In the genomic region with DNA sequence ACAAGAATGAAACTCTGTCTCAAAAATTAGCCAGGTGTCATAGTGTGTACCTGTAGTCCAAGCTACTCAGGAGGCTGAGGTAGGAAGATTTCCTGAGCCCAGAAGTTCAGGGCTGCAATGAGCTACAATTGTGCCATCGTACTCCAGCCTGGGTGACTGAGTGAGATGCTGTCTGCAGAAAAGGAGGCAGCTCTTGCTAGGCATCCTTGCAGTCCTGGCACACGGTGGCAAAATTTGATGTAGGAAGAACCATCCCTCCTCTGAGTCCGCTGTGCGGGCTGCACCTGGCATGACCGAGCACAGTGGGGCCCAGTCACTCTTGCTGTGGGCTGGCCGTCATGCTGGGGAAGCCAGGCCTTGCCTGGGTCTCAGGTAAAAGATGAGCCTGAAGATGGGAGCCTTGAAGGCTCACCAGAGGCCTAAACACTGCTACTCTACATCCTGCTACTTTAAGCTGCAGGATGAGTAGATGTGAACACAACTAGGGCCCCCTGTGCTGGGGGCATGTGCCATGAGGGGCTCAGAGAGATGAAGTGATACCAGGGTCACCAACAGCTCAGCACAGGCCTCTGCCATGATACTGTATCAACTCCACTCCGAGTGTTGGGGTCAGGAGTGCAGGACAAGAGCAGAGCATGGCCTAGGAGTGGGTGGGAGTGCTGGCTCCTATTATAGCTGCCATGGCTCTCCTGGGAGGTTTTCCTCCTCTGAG, we compare ENCODE assay signal across 38 cellular contexts. TPM values are rescaled to one million over a fixed set of nuclear protein-coding genes. Genes with fewer than 3 reads are reported as not detected.
"Had no signal": no experiment of that assay in that cellular context is flagged by ENCODE, and none has a peak within 500 bp of the region (broad histone marks: within the 10 kb centered on the region; RNA-seq: fewer than 3 reads in every experiment).

No MANE protein-coding gene starts in this region.

- H3K9me3 ChIP-seq: esophagus squamous epithelium, gastroesophageal sphincter had no signal

- H3K4me1 Mint-ChIP-seq: central memory CD8-positive, alpha-beta T cell had no signal

- FAIRE-seq: astrocyte, bronchial epithelial cell, colon had no signal

- H3K4me3 Mint-ChIP-seq: activated CD4-positive, alpha-beta memory T cell treated with anti-CD3 and anti-CD28 coated beads for 36 hours; activated CD4-positive, alpha-beta T cell treated with anti-CD3 and anti-CD28 coated beads for 36 hours; activated CD4-positive, alpha-beta T cell treated with anti-CD3 and anti-CD28 coated beads, Interleukin-2, amount 10 ng/mL, durations not matched to agents 24 days and 14 days; activated CD8-positive, alpha-beta memory T cell treated with anti-CD3 and anti-CD28 coated beads, Interleukin-2, amount 10 ng/mL, durations not matched to agents 7 days and 5 days; activated CD8-positive, alpha-beta T cell treated with anti-CD3 and anti-CD28 coated beads, Interleukin-2, amount 10 ng/mL, durations not matched to agents 7 days and 5 days; activated naive CD4-positive, alpha-beta T cell treated with anti-CD3 and anti-CD28 coated beads for 36 hours; activated naive CD8-positive, alpha-beta T cell; activated T-helper 1 cell treated with anti-CD3 and anti-CD28 coated beads, Interleukin-12 subunit alpha, Interleukin-12 subunit beta, Interleukin-2, Interleukin-4 antibody, amounts not matched to agents 30 ng/mL and 10 ng/mL and 1 ng/mL, durations not matched to agents 14 hours and 24 hours and 36 hours; central memory CD8-positive, alpha-beta T cell; effector memory CD8-positive, alpha-beta T cell; T-helper 17 cell; T-helper 2 cell treated with Interferon-gamma antibody and Interleukin-4, amounts not matched to agents 5 μg/mL and 100 μg/mL, for 36 hours had no signal

- H3K27ac ChIP-seq: esophagus squamous epithelium, gastroesophageal sphincter had no signal

- H3K4me3 ChIP-seq: esophagus squamous epithelium, gastroesophageal sphincter had no signal

- H3K27ac Mint-ChIP-seq: activated CD4-positive, alpha-beta memory T cell treated with anti-CD3 and anti-CD28 coated beads for 36 hours; activated CD4-positive, alpha-beta T cell treated with anti-CD3 and anti-CD28 coated beads for 36 hours; activated CD4-positive, alpha-beta T cell treated with anti-CD3 and anti-CD28 coated beads, Interleukin-2, amount 10 ng/mL, durations not matched to agents 24 days and 14 days; activated CD8-positive, alpha-beta memory T cell treated with anti-CD3 and anti-CD28 coated beads, Interleukin-2, amount 10 ng/mL, durations not matched to agents 7 days and 5 days; activated CD8-positive, alpha-beta T cell treated with anti-CD3 and anti-CD28 coated beads, Interleukin-2, amount 10 ng/mL, durations not matched to agents 7 days and 5 days; activated naive CD4-positive, alpha-beta T cell treated with anti-CD3 and anti-CD28 coated beads for 36 hours; activated naive CD8-positive, alpha-beta T cell; activated T-helper 1 cell treated with anti-CD3 and anti-CD28 coated beads, Interleukin-12 subunit alpha, Interleukin-12 subunit beta, Interleukin-2, Interleukin-4 antibody, amounts not matched to agents 30 ng/mL and 10 ng/mL and 1 ng/mL, durations not matched to agents 14 hours and 24 hours and 36 hours; activated T-helper 2 cell treated with anti-CD3 and anti-CD28 coated beads, Interferon-gamma antibody, Interleukin-2, Interleukin-4, amounts not matched to agents 10 μg/mL and 5 μg/mL and 100 μg/mL, durations not matched to agents 14 hours and 24 hours and 36 hours; effector memory CD8-positive, alpha-beta T cell; T-helper 17 cell; T-helper 2 cell treated with Interferon-gamma antibody and Interleukin-4, amounts not matched to agents 5 μg/mL and 100 μg/mL, for 36 hours had no signal

- H3K36me3 ChIP-seq: brain microvascular endothelial cell, esophagus squamous epithelium, gastroesophageal sphincter had no signal

- ATAC-seq: activated CD4-positive, alpha-beta T cell treated with anti-CD3 and anti-CD28 coated beads for 36 hours; activated CD8-positive, alpha-beta memory T cell treated with anti-CD3 and anti-CD28 coated beads, Interleukin-2, amount 10 ng/mL, durations not matched to agents 7 days and 5 days; activated CD8-positive, alpha-beta T cell treated with anti-CD3 and anti-CD28 coated beads, Interleukin-2, amount 10 ng/mL, durations not matched to agents 7 days and 5 days; effector memory CD8-positive, alpha-beta T cell; gastroesophageal sphincter; T-helper 17 cell had no signal

- H3K4me1 ChIP-seq: esophagus squamous epithelium, gastroesophageal sphincter had no signal

- H3K9me3 Mint-ChIP-seq: activated CD4-positive, alpha-beta memory T cell treated with anti-CD3 and anti-CD28 coated beads for 36 hours; activated CD4-positive, alpha-beta T cell treated with anti-CD3 and anti-CD28 coated beads, Interleukin-2, amount 10 ng/mL, durations not matched to agents 24 days and 14 days; activated naive CD4-positive, alpha-beta T cell treated with anti-CD3 and anti-CD28 coated beads for 36 hours; activated T-helper 1 cell treated with anti-CD3 and anti-CD28 coated beads, Interleukin-12 subunit alpha, Interleukin-12 subunit beta, Interleukin-2, Interleukin-4 antibody, amounts not matched to agents 30 ng/mL and 10 ng/mL and 1 ng/mL, durations not matched to agents 14 hours and 24 hours and 36 hours; activated T-helper 2 cell treated with anti-CD3 and anti-CD28 coated beads, Interferon-gamma antibody, Interleukin-2, Interleukin-4, amounts not matched to agents 10 μg/mL and 5 μg/mL and 100 μg/mL, durations not matched to agents 14 hours and 24 hours and 36 hours; central memory CD8-positive, alpha-beta T cell; effector memory CD8-positive, alpha-beta T cell; T-helper 2 cell treated with Interferon-gamma antibody and Interleukin-4, amounts not matched to agents 5 μg/mL and 100 μg/mL, for 36 hours had no signal

- H3K27me3 ChIP-seq: brain microvascular endothelial cell, esophagus squamous epithelium had no signal

- H3K27me3 Mint-ChIP-seq: activated CD4-positive, alpha-beta memory T cell treated with anti-CD3 and anti-CD28 coated beads for 36 hours; activated CD4-positive, alpha-beta T cell treated with anti-CD3 and anti-CD28 coated beads for 36 hours; activated CD4-positive, alpha-beta T cell treated with anti-CD3 and anti-CD28 coated beads, Interleukin-2, amount 10 ng/mL, durations not matched to agents 24 days and 14 days; activated CD8-positive, alpha-beta memory T cell treated with anti-CD3 and anti-CD28 coated beads, Interleukin-2, amount 10 ng/mL, durations not matched to agents 7 days and 5 days; activated naive CD8-positive, alpha-beta T cell; central memory CD8-positive, alpha-beta T cell; effector memory CD8-positive, alpha-beta T cell; T-helper 17 cell had no signal

- DNase-seq: activated CD4-positive, alpha-beta memory T cell treated with anti-CD3 and anti-CD28 coated beads for 36 hours; activated CD4-positive, alpha-beta T cell treated with anti-CD3 and anti-CD28 coated beads for 36 hours; activated CD4-positive, alpha-beta T cell treated with anti-CD3 and anti-CD28 coated beads, Interleukin-2, amount 10 ng/mL, durations not matched to agents 24 days and 14 days; activated CD4-positive, CD25-positive, alpha-beta regulatory T cell; activated CD4-positive, CD25-positive, alpha-beta regulatory T cell treated with anti-CD3 and anti-CD28 coated beads, Interleukin-2, amount 50 U/mL, for 72 hours; activated CD8-positive, alpha-beta memory T cell treated with anti-CD3 and anti-CD28 coated beads, Interleukin-2, amount 10 ng/mL, durations not matched to agents 7 days and 5 days; activated CD8-positive, alpha-beta memory T cell treated with anti-CD3 and anti-CD28 coated beads, Interleukin-2, amount 50 U/mL, for 4 hours; activated CD8-positive, alpha-beta T cell treated with anti-CD3 and anti-CD28 coated beads, Interleukin-2, amount 10 ng/mL, durations not matched to agents 7 days and 5 days; activated effector memory CD4-positive, alpha-beta T cell treated with anti-CD3 and anti-CD28 coated beads, Interleukin-2, amount 50 U/mL, for 16 hours; activated naive CD4-positive, alpha-beta T cell treated with anti-CD3 and anti-CD28 coated beads for 36 hours; activated T-cell treated with anti-CD3 and anti-CD28 coated beads, Interleukin-2, amount 50 U/mL, for 1 hour; amniotic stem cell; anterior cingulate cortex; brain microvascular endothelial cell; cortex of kidney; dermis blood vessel endothelial cell; effector CD4-positive, alpha-beta T cell; effector memory CD8-positive, alpha-beta T cell; erythroblast; esophagus squamous epithelium; foreskin melanocyte; T-helper 1 cell; T-helper 17 cell; T1000 had no signal

RNA-seq across cellular contexts. Expression of a gene that starts 18.6 kb away (rescaled TPM):
- total RNA-seq: cardiac septum had no signal

RNA-seq across cellular contexts. Expression of a gene that starts 25.9 kb away (rescaled TPM):
- total RNA-seq: activated CD4-positive, alpha-beta T cell treated with anti-CD3 and anti-CD28 coated beads for 36 hours; activated CD8-positive, alpha-beta memory T cell treated with anti-CD3 and anti-CD28 coated beads for 36 hours; activated CD8-positive, alpha-beta memory T cell treated with anti-CD3 and anti-CD28 coated beads, Interleukin-2, amount 10 ng/mL, durations not matched to agents 7 days and 5 days; activated CD8-positive, alpha-beta T cell treated with anti-CD3 and anti-CD28 coated beads, Interleukin-2, amount 10 ng/mL, durations not matched to agents 7 days and 5 days; astrocyte; chondrocyte; fibroblast of villous mesenchyme had no signal
- polyA plus RNA-seq: fibroblast of lung had no signal
